ENCODE assay signal across 14 cellular contexts in the genomic region with DNA sequence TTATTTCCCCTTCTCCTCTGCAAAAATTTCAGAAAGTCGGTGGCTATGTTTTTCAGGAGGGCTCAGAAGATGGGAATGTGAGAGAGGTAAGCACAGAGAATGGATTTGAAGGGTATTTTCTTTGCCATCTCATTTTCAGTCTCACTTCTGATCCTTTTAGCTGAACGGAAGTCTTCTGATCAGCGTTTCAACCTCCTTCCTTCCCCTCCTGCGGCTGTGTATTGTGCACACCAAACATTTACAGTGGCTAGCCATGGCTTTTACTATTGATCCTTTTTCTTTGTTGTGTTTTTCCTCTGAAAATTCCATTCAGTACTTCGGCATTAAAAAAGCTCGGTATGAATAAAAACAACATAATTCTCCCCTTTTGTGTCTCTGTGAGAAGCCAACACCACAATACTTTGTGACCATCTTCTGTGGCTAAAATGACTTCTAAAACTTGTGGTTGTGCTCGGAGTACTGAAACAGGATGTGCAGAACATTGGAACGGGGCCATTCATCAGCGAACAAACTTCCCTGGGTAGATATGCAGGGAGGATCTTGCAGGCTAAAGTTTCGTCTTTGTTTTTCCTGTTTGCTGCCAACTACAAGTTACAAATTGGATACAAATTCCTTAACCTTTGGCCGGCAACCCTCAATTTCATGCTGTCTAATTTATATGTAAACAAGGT.
DNase-seq lines count a peak whose midpoint lies in the region; ATAC-seq and TF ChIP-seq lines count a peak whose summit lies in the region.
"Had no signal": no experiment of that assay in that cellular context is flagged by ENCODE, and none has a peak within 500 bp of the region (broad histone marks: within the 10 kb centered on the region; RNA-seq: fewer than 3 reads in every experiment).

No MANE protein-coding gene starts in this region.

- peak overlapping the region in 2 of 3 experiments; percentile 12 to 47 for H3K27ac Mint-ChIP-seq in nephron
- H3K27ac Mint-ChIP-seq: activated CD4-positive, alpha-beta T cell treated with anti-CD3 and anti-CD28 coated beads, Interleukin-2, amount 10 ng/mL, durations not matched to agents 24 days and 14 days; activated T-helper 1 cell treated with anti-CD3 and anti-CD28 coated beads, Interleukin-12 subunit alpha, Interleukin-12 subunit beta, Interleukin-2, Interleukin-4 antibody, amounts not matched to agents 30 ng/mL and 10 ng/mL and 1 ng/mL, durations not matched to agents 14 hours and 24 hours and 36 hours had no signal

- H3K36me3 ChIP-seq in mesendoderm (ENCODE audit: control insufficient read depth, insufficient read depth, low read length) = no peaks in the 10 kb centered on the region
- H3K36me3 ChIP-seq in stomach = no peaks in the 10 kb centered on the region
- H3K36me3 ChIP-seq: thyroid gland had no signal

- ATAC-seq in GM18511 (IDR thresholded peaks at IDR 0.05; ENCODE audit: unreplicated experiment) (peak; percentile 66), GM19397 (IDR thresholded peaks at IDR 0.05; ENCODE audit: unreplicated experiment) (no peak)

- H3K4me3 ChIP-seq in Jurkat, Clone E6-1 (ENCODE audit: low read length) = no peak overlapping the region
- peak overlapping the region in 45 of 59 donors; percentile 3 to 59 (median 34) for H3K4me3 ChIP-seq in dorsolateral prefrontal cortex
- H3K4me3 ChIP-seq in mesendoderm (ENCODE audit: low read length) = no peak overlapping the region
- peak overlapping the region in 2 of 4 donors; percentile 5 to 12 for H3K4me3 ChIP-seq in stomach
- H3K4me3 ChIP-seq: thyroid gland had no signal

- H3K36me3 Mint-ChIP-seq in nephron (ENCODE audit: low read depth) = no peaks in the 10 kb centered on the region
- H3K36me3 Mint-ChIP-seq: CD14-positive monocyte had no signal

- TF ChIP-seq POLR2A in stomach (IDR thresholded peaks at IDR 0.05) = no peak

- H2BK120ac ChIP-seq in mesendoderm (ENCODE audit: low read depth, low read length) = no peak overlapping the region

- H3K4me1 Mint-ChIP-seq in nephron = peaks cover 5% of the 10 kb centered on the region
- H3K4me1 Mint-ChIP-seq: activated CD4-positive, alpha-beta T cell treated with anti-CD3 and anti-CD28 coated beads, Interleukin-2, amount 10 ng/mL, durations not matched to agents 24 days and 14 days had no signal

- no peak overlapping the region for H3K4me2 ChIP-seq in mesendoderm (ENCODE audit: low read length)

- H3K79me1 ChIP-seq in mesendoderm (ENCODE audit: low read length) = no peaks in the 10 kb centered on the region

- H3K79me2 ChIP-seq in mesendoderm (ENCODE audit: control insufficient read depth, insufficient read depth, low read length) = no peaks in the 10 kb centered on the region

- H3K23ac ChIP-seq in mesendoderm (ENCODE audit: low read length) = no peak overlapping the region

- H4K5ac ChIP-seq in mesendoderm (ENCODE audit: low read length) = no peak overlapping the region

- intact Hi-C loops in dorsolateral prefrontal cortex (cut with DNase I) (no loop called here), stomach (cut with DNase I; ENCODE audit: low total_unique reads) (no loop called here)

- WGBS in mesendoderm (ENCODE audit: extremely low coverage, insufficient coverage, low lambda C conversion rate) = no CpG with 5 or more reads among the region's 11 CpGs
- WGBS in stomach, 5 donors = 11 to 26% (median 13%) methylated on average over 11 of the region's 11 CpGs

- no peak overlapping the region for H3K9ac ChIP-seq in mesendoderm (ENCODE audit: low read length)

- peaks cover 3% of the 10 kb centered on the region for H3K27me3 Mint-ChIP-seq in nephron (ENCODE audit: low read depth)
- H3K27me3 Mint-ChIP-seq: activated CD4-positive, alpha-beta T cell treated with anti-CD3 and anti-CD28 coated beads, Interleukin-2, amount 10 ng/mL, durations not matched to agents 24 days and 14 days had no signal

- no peak overlapping the region for H3K4ac ChIP-seq in mesendoderm (ENCODE audit: low read depth, low read length)

- H2BK5ac ChIP-seq in mesendoderm (ENCODE audit: low read length) = no peak overlapping the region

- no peak for TF ChIP-seq CTCF in dorsolateral prefrontal cortex (IDR thresholded peaks at IDR 0.05 in 54 of 56, conservative IDR thresholded peaks at IDR 0.05 in 2 of 56; ENCODE audit: low read depth in 1 of 56, partially characterized antibody in 56 of 56)
- no peak for TF ChIP-seq CTCF in nephron (IDR thresholded peaks at IDR 0.05; ENCODE audit: unreplicated experiment in 3 of 3)
- no peak for TF ChIP-seq CTCF in stomach (IDR thresholded peaks at IDR 0.05)

- H3K27ac ChIP-seq in dorsolateral prefrontal cortex (no peak overlapping the region), mesendoderm (ENCODE audit: low read depth, low read length) (no peak overlapping the region), stomach (no peak overlapping the region)
- H3K27ac ChIP-seq: thyroid gland had no signal

- no peak overlapping the region for H2BK15ac ChIP-seq in mesendoderm (replicated peaks; ENCODE audit: low read depth)

- peaks cover 4% of the 10 kb centered on the region for H3K9me3 Mint-ChIP-seq in nephron
- H3K9me3 Mint-ChIP-seq: activated CD4-positive, alpha-beta T cell treated with anti-CD3 and anti-CD28 coated beads, Interleukin-2, amount 10 ng/mL, durations not matched to agents 24 days and 14 days had no signal

- peak overlapping the region in 1 of 3 experiments; percentile 22 for H3K4me3 Mint-ChIP-seq in nephron
- H3K4me3 Mint-ChIP-seq: activated CD4-positive, alpha-beta T cell treated with anti-CD3 and anti-CD28 coated beads, Interleukin-2, amount 10 ng/mL, durations not matched to agents 24 days and 14 days; activated T-helper 1 cell treated with anti-CD3 and anti-CD28 coated beads, Interleukin-12 subunit alpha, Interleukin-12 subunit beta, Interleukin-2, Interleukin-4 antibody, amounts not matched to agents 30 ng/mL and 10 ng/mL and 1 ng/mL, durations not matched to agents 14 hours and 24 hours and 36 hours; CD14-positive monocyte had no signal

- H3K18ac ChIP-seq in mesendoderm (ENCODE audit: low read length) = no peak overlapping the region

- H3K27me3 ChIP-seq in dorsolateral prefrontal cortex (no peaks in the 10 kb centered on the region), mesendoderm (ENCODE audit: insufficient read depth, low read length, poor library complexity) (no peaks in the 10 kb centered on the region), stomach (no peaks in the 10 kb centered on the region)
- H3K27me3 ChIP-seq: thyroid gland had no signal

- no peak overlapping the region for H2AK5ac ChIP-seq in mesendoderm (ENCODE audit: low read length)

- TF ChIP-seq EP300 in stomach (IDR thresholded peaks at IDR 0.05) = no peak

- H3K56ac ChIP-seq in mesendoderm (ENCODE audit: low read length) = no peak overlapping the region

- no peak overlapping the region for H4K8ac ChIP-seq in mesendoderm (ENCODE audit: low read depth, low read length)

- H3K9me3 ChIP-seq in stomach = peaks cover 0 to 5% (median 0%) of the 10 kb centered on the region in 4 donors
- H3K9me3 ChIP-seq: thyroid gland had no signal

- peak; percentile 32 for DNase-seq in Jurkat, Clone E6-1 (ENCODE audit: low read depth, low spot score)
- DNase-seq in dorsolateral prefrontal cortex = no peak
- DNase-seq in mesendoderm = no peak
- DNase-seq in SW 1271 (lab: John Stamatoyannopoulos, UW) = no peak
- no peak for DNase-seq in stomach
- DNase-seq: activated CD4-positive, alpha-beta T cell treated with anti-CD3 and anti-CD28 coated beads, Interleukin-2, amount 10 ng/mL, durations not matched to agents 24 days and 14 days; foreskin fibroblast; NCI-H2107; thyroid gland had no signal

- H3K4me1 ChIP-seq in mesendoderm (ENCODE audit: control insufficient read depth, low read depth, low read length) (no peaks in the 10 kb centered on the region), stomach (peaks cover 0 to 12% (median 7%) of the 10 kb centered on the region in 4 donors)
- H3K4me1 ChIP-seq: thyroid gland had no signal

Comparison
In these comparisons a context has a peak if more than half of its experiments do, and no peak if none do; other contexts are left out.
1. H3K4me3 ChIP-seq: peak in dorsolateral prefrontal cortex (45 of 59); none in Jurkat, Clone E6-1 (single experiment) and mesendoderm (single experiment).